In genomic region chr11:45484326-45484725, GRCh38 we compare ENCODE assay signal across 19 cellular contexts.
DNase-seq lines count a peak whose midpoint lies in the region; ATAC-seq, FAIRE-seq and TF ChIP-seq lines count a peak whose summit lies in the region.
"Had no signal": no experiment of that assay in that cellular context is flagged by ENCODE, and none has a peak within 500 bp of the region (broad histone marks: within the 10 kb centered on the region; RNA-seq: fewer than 3 reads in every experiment).

No MANE protein-coding gene starts in this region.

- ATAC-seq in HG02798 (IDR thresholded peaks at IDR 0.05; ENCODE audit: poor library complexity, unreplicated experiment): no peak
- no peak for ATAC-seq in GM21825 (IDR thresholded peaks at IDR 0.05; ENCODE audit: unreplicated experiment)

- H2BK15ac ChIP-seq in H1 (ENCODE audit: low read length): no peak overlapping the region

- FAIRE-seq in H1 (lab: Jason Lieb, UNC): no peak
- FAIRE-seq: A549, H54 had no signal

- no peak overlapping the region for H3K9ac ChIP-seq in H1 (replicated peaks in 1 of 4; ENCODE audit: extremely low read depth in 1 of 4, low read depth in 3 of 4, low read length in 3 of 4)
- H3K9ac ChIP-seq: SK-N-SH had no signal

- H3K4me3 ChIP-seq in H1 (ENCODE audit: extremely low read depth in 1 of 4, insufficient read depth in 2 of 4, low read depth in 3 of 4, low read length in 4 of 4): no peak overlapping the region
- H3K4me3 ChIP-seq in spleen: no peak overlapping the region
- H3K4me3 ChIP-seq: A549, MG63 had no signal

- no peak overlapping the region for H3K27ac ChIP-seq in H1 (ENCODE audit: low read depth, low read length)
- no peak overlapping the region for H3K27ac ChIP-seq in spleen
- H3K27ac ChIP-seq: A549 had no signal

- no peak for TF ChIP-seq RAD21 in H1 (IDR thresholded peaks at IDR 0.05 in 1 of 2, conservative IDR thresholded peaks at IDR 0.05 in 1 of 2; ENCODE audit: low read depth in 2 of 2, low read length in 2 of 2)

- TF ChIP-seq CTCF in H1 (IDR thresholded peaks at IDR 0.05; ENCODE audit: control extremely low read depth in 1 of 3, insufficient read depth in 1 of 3, low read depth in 1 of 3, low read length in 3 of 3): no peak
- no peak for TF ChIP-seq CTCF in spleen (IDR thresholded peaks at IDR 0.05 in 8 of 11, conservative IDR thresholded peaks at IDR 0.05 in 3 of 11)

- 0 out of 2 replicates have a peak overlapping the region, but pooled peaks have one; percentile 31 for H2AFZ ChIP-seq in H1 (ENCODE audit: low read length)

- H3K79me2 ChIP-seq in H1 (ENCODE audit: control insufficient read depth in 1 of 2, insufficient read depth in 2 of 2, low read length in 2 of 2): no peaks in the 10 kb centered on the region

- DNase-seq in M059J (ENCODE audit: low read depth) (peak; percentile 10), H1 (ENCODE audit: low read depth in 1 of 2, low spot score in 2 of 2) (no peak), mesenteric fat pad (ENCODE audit: low spot score) (peak; percentile 68), spleen (peak; percentile 54), NCI-H1105 (lab: John Stamatoyannopoulos, UW) (no peak)
- DNase-seq: GDM1, Kasumi-1, MG63, NCI-H1048, NCI-H1436 treated with DMSO at 0.1 percent for 48 hours, NCI-H2029, NCI-H345, NCI-H524 treated with DMSO at 0.1 percent for 48 hours, Right ventricle myocardium superior, SK-N-SH had no signal

- intact Hi-C loops in spleen (cut with DNase I; ENCODE audit: low total_unique reads): no loop called here

- H4K8ac ChIP-seq in H1 (ENCODE audit: extremely low read depth, insufficient read depth, low read length): no peak overlapping the region; the same call in 1 of the 2 replicates

- H3K36me3 ChIP-seq in H1 (ENCODE audit: control insufficient read depth in 2 of 4, insufficient read depth in 4 of 4, low read length in 3 of 4) (no peaks in the 10 kb centered on the region), spleen (no peaks in the 10 kb centered on the region)
- H3K36me3 ChIP-seq: MG63 had no signal

- no peak overlapping the region for H4K5ac ChIP-seq in H1 (ENCODE audit: insufficient read length, low read depth, low read length)

- CTCF ChIA-PET in H1 (lab: Charles Lee; ENCODE audit: partially characterized antibody): interaction anchor here (0.9 to 2.7 kb wide), 9 partner anchors 8 to 192 kb away, joined by 3 to 11 read pairs (median 4); no protein-coding TSS in a partner anchor

- H4K20me1 ChIP-seq in H1 (replicated peaks in 1 of 2; ENCODE audit: control insufficient read depth in 1 of 2, insufficient read depth in 2 of 2, low read length in 2 of 2): no peaks in the 10 kb centered on the region

- peak overlapping the region; percentile 78 for H2BK12ac ChIP-seq in H1 (ENCODE audit: low read depth, low read length)

- H3K18ac ChIP-seq in H1 (ENCODE audit: extremely low read depth, low read length): no peak overlapping the region

- H3K56ac ChIP-seq in H1 (replicated peaks; ENCODE audit: insufficient read length, low read depth, low read length): no peak overlapping the region

- H2BK20ac ChIP-seq in H1 (ENCODE audit: low read length): no peak overlapping the region

- peaks cover 0 to 7% (median under 1%) of the 10 kb centered on the region in 4 experiments; a peak in 3 of 7 replicates for H3K4me1 ChIP-seq in H1 (replicated peaks in 1 of 4; ENCODE audit: control insufficient read depth in 3 of 4, insufficient read depth in 4 of 4, low read length in 3 of 4)
- H3K4me1 ChIP-seq in spleen: no peaks in the 10 kb centered on the region
- H3K4me1 ChIP-seq: A549 had no signal

- no peak overlapping the region for H3K23ac ChIP-seq in H1 (ENCODE audit: insufficient read length)

- H2BK120ac ChIP-seq in H1 (replicated peaks; ENCODE audit: low read depth, low read length): no peak overlapping the region

- no peaks in the 10 kb centered on the region for H3K23me2 ChIP-seq in H1 (ENCODE audit: low read depth, low read length)

- no peaks in the 10 kb centered on the region for H3K79me1 ChIP-seq in H1 (ENCODE audit: low read depth, low read length)

- TF ChIP-seq EP300 in H1 (IDR thresholded peaks at IDR 0.05; ENCODE audit: borderline replicate concordance in 1 of 2, low read depth in 2 of 2, low read length in 2 of 2): no peak

- H2AK5ac ChIP-seq in H1 (ENCODE audit: low read depth, low read length): no peak overlapping the region

- no peak overlapping the region for H4K91ac ChIP-seq in H1 (replicated peaks; ENCODE audit: insufficient read length, low read length)

- no peak overlapping the region for H3K14ac ChIP-seq in H1 (ENCODE audit: insufficient read length)

- H3K27me3 ChIP-seq in H1 (replicated peaks in 1 of 4; ENCODE audit: control insufficient read depth in 3 of 4, extremely low read depth in 1 of 4, insufficient read depth in 3 of 4, low read length in 3 of 4): no peaks in the 10 kb centered on the region; a peak in 1 of 7 replicates
- H3K27me3 ChIP-seq in spleen (replicated peaks in 1 of 7): peaks cover 0 to 56% (median 0%) of the 10 kb centered on the region in 7 donors
- H3K27me3 ChIP-seq: MG63 had no signal

- no peak overlapping the region for H3K4me2 ChIP-seq in H1 (ENCODE audit: insufficient read depth in 1 of 2, low read depth in 2 of 2, low read length in 2 of 2)
- H3K4me2 ChIP-seq: A549, SK-N-SH had no signal

- H2BK5ac ChIP-seq in H1 (ENCODE audit: low read depth, low read length): no peak overlapping the region; the same call in 1 of the 2 replicates

- no peak overlapping the region for H3K4ac ChIP-seq in H1 (replicated peaks; ENCODE audit: insufficient read length, low read depth, low read length)

- WGBS in H1 (ENCODE audit: extremely low coverage in 1 of 2, insufficient coverage in 1 of 2, insufficient read length in 1 of 2, insufficient replicate concordance in 2 of 2, low coverage in 1 of 2, low lambda C conversion rate in 2 of 2, missing lambda C conversion rate in 1 of 2), 2 experiments: 90% methylated on average over 9 of the region's 9 CpGs; no CpG with 5 or more reads in 1 of the 2 experiments
- WGBS in spleen, 5 donors: 37 to 57% (median 44%) methylated on average over 9 of the region's 9 CpGs

- no peaks in the 10 kb centered on the region for H3K9me3 ChIP-seq in H1 (ENCODE audit: insufficient read depth in 2 of 2, low read depth in 1 of 2, low read length in 1 of 2)
- no peaks in the 10 kb centered on the region for H3K9me3 ChIP-seq in spleen
- H3K9me3 ChIP-seq: A549, MG63, SK-N-SH had no signal

- no peak for TF ChIP-seq POLR2A in H1 (IDR thresholded peaks at IDR 0.05; ENCODE audit: control extremely low read depth in 1 of 2, low read depth in 2 of 2, low read length in 2 of 2)
- TF ChIP-seq POLR2A in spleen (IDR thresholded peaks at IDR 0.05): no peak

- POLR2A ChIA-PET in H1 (lab: Charles Lee; ENCODE audit: partially characterized antibody): no interaction called here

TF ChIP-seq in H1, 55 proteins besides CTCF, POLR2A, EP300 and RAD21:
- TF ChIP-seq SIX5 (IDR thresholded peaks at IDR 0.05; ENCODE audit: low read depth, low read length): no peak

Comparison
In these comparisons a context has a peak if more than half of its experiments do, and no peak if none do; other contexts are left out.
1. DNase-seq: peak in M059J (single experiment), mesenteric fat pad (single experiment) and spleen (single experiment); none in H1 (0 of 2) and NCI-H1105 (single experiment).